In the genomic region with DNA sequence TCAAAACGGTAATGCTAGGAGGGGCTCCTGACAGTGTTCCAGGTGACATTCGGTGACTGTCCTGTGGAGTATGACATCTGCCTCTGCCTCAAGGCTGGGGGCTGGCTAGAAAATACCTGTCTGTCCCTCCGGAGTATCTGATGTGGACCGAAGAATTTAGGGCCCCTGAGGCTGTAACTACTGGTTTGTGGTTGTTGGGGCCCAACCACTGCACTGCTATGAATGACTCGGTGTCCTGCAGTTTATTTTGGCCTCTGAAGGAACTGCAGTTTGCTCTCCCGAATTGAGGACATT, we compare ENCODE assay signal across 11 cellular contexts.
DNase-seq lines count a peak whose midpoint lies in the region; ATAC-seq, FAIRE-seq and TF ChIP-seq lines count a peak whose summit lies in the region.
"Had no signal": no experiment of that assay in that cellular context is flagged by ENCODE, and none has a peak within 500 bp of the region (broad histone marks: within the 10 kb centered on the region; RNA-seq: fewer than 3 reads in every experiment).

No MANE protein-coding gene starts in this region.

- intact Hi-C loops in activated CD4-positive, alpha-beta T cell treated with anti-CD3 and anti-CD28 coated beads for 36 hours (cut with DNase I, micrococcal nuclease), result loop anchor here in 1 of 2 experiments (10.0 kb wide), 1 partner anchor 125 kb away; no protein-coding TSS in a partner anchor
- intact Hi-C loops in A673 (cut with micrococcal nuclease; ENCODE audit: unreplicated experiment), result no loop called here

- no peaks in the 10 kb centered on the region for H3K9me3 Mint-ChIP-seq in activated CD4-positive, alpha-beta T cell treated with anti-CD3 and anti-CD28 coated beads for 36 hours (ENCODE audit: low read depth)
- H3K9me3 Mint-ChIP-seq in WTC11 (no peaks in the 10 kb centered on the region), endothelial cell (ENCODE audit: unreplicated experiment) (no peaks in the 10 kb centered on the region), progenitor cell of endocrine pancreas (ENCODE audit: low read depth) (no peaks in the 10 kb centered on the region)

- H3K4me3 Mint-ChIP-seq in activated CD4-positive, alpha-beta T cell treated with anti-CD3 and anti-CD28 coated beads for 36 hours, result peak overlapping the region; percentile 80
- H3K4me3 Mint-ChIP-seq in WTC11 (peak overlapping the region; percentile 81), endothelial cell (ENCODE audit: unreplicated experiment) (peak overlapping the region; percentile 89), progenitor cell of endocrine pancreas (ENCODE audit: low read depth) (peak overlapping the region; percentile 90)

- POLR2A ChIA-PET in activated CD4-positive, alpha-beta T cell treated with anti-CD3 and anti-CD28 coated beads for 36 hours (lab: Charles Lee), result no interaction called here
- POLR2A ChIA-PET in WTC11 (lab: Charles Lee), result interaction anchor here (0.6 to 1.0 kb wide), 2 partner anchors 14 to 385 kb away, joined by 3 read pairs; no protein-coding TSS in a partner anchor
- POLR2A ChIA-PET in A673 (lab: Charles Lee; ENCODE audit: low non-redundant PET), result no interaction called here

- no peak overlapping the region for H3K4me3 ChIP-seq in A673 (ENCODE audit: low read depth, low read length, poor library complexity, severe bottlenecking)

- H3K27ac Mint-ChIP-seq in activated CD4-positive, alpha-beta T cell treated with anti-CD3 and anti-CD28 coated beads for 36 hours, result no peak overlapping the region
- no peak overlapping the region for H3K27ac Mint-ChIP-seq in WTC11
- H3K27ac Mint-ChIP-seq in endothelial cell (ENCODE audit: unreplicated experiment), result peak overlapping the region; percentile 2
- peak overlapping the region; percentile 95 for H3K27ac Mint-ChIP-seq in progenitor cell of endocrine pancreas

- no peak for TF ChIP-seq POLR2A in H54 (IDR thresholded peaks at IDR 0.05; ENCODE audit: low read depth, low read length)

- peak; percentile 7 for ATAC-seq in activated CD4-positive, alpha-beta T cell treated with anti-CD3 and anti-CD28 coated beads for 36 hours
- ATAC-seq in WTC11, result no peak

- no TSS peak for BruUV-seq in A673 (replicated peaks; lab: Mats Ljungman, UMichigan)

- CTCF ChIA-PET in activated CD4-positive, alpha-beta T cell treated with anti-CD3 and anti-CD28 coated beads for 36 hours (lab: Charles Lee), result interaction anchor here (0.6 kb wide), 1 partner anchor 32 kb away, joined by 3 read pairs; no protein-coding TSS in a partner anchor
- CTCF ChIA-PET in WTC11 (lab: Charles Lee) (interaction anchor here (1.8 kb wide), 1 partner anchor 52 kb away, joined by 5 read pairs; no protein-coding TSS in a partner anchor), A673 (lab: Charles Lee) (no interaction called here)

- H3K9me3 ChIP-seq in A673 (ENCODE audit: low read depth, low read length, poor library complexity, severe bottlenecking), result no peaks in the 10 kb centered on the region
- H3K9me3 ChIP-seq: heart right ventricle had no signal

- H3K36me3 Mint-ChIP-seq in activated CD4-positive, alpha-beta T cell treated with anti-CD3 and anti-CD28 coated beads for 36 hours (ENCODE audit: low read depth), result no peaks in the 10 kb centered on the region
- H3K36me3 Mint-ChIP-seq in WTC11 (no peaks in the 10 kb centered on the region), endothelial cell (ENCODE audit: low read depth, unreplicated experiment) (no peaks in the 10 kb centered on the region), progenitor cell of endocrine pancreas (ENCODE audit: insufficient read depth) (no peaks in the 10 kb centered on the region)

- H3K4me1 Mint-ChIP-seq in activated CD4-positive, alpha-beta T cell treated with anti-CD3 and anti-CD28 coated beads for 36 hours, result peaks cover 18% of the 10 kb centered on the region
- peaks cover 23% of the 10 kb centered on the region for H3K4me1 Mint-ChIP-seq in WTC11
- H3K4me1 Mint-ChIP-seq in endothelial cell (ENCODE audit: unreplicated experiment), result peaks cover 18% of the 10 kb centered on the region
- H3K4me1 Mint-ChIP-seq in progenitor cell of endocrine pancreas (ENCODE audit: low read depth), result peaks cover 20% of the 10 kb centered on the region

- no peaks in the 10 kb centered on the region for H3K36me3 ChIP-seq in A673 (ENCODE audit: insufficient read depth, low read length, poor library complexity, severe bottlenecking)
- H3K36me3 ChIP-seq: heart right ventricle had no signal

- DNase-seq in activated CD4-positive, alpha-beta T cell treated with anti-CD3 and anti-CD28 coated beads for 36 hours, result peak; percentile 9
- DNase-seq in activated CD4-positive, alpha-beta T cell treated with anti-CD3 and anti-CD28 coated beads for 1 hour, result no peak
- no peak for DNase-seq in WTC11 (ENCODE audit: low spot score)
- no peak for DNase-seq in endothelial cell (ENCODE audit: low spot score)
- DNase-seq in progenitor cell of endocrine pancreas (ENCODE audit: low spot score, unreplicated experiment), result no peak
- no peak for DNase-seq in H54 (ENCODE audit: insufficient read length, low spot score)
- no peak for DNase-seq in A673 (ENCODE audit: low spot score)
- no peak for DNase-seq in cerebellum (ENCODE audit: low spot score)
- DNase-seq: ACHN; heart right ventricle; NK-92 treated with Interleukin-12 subunit alpha and Interleukin-12 subunit beta, amount 100 ng/mL, for 24 hours had no signal

- H3K27me3 ChIP-seq in A673 (replicated peaks; ENCODE audit: insufficient read depth, low read depth, low read length, poor library complexity), result peaks cover 52% of the 10 kb centered on the region

- peaks cover 37% of the 10 kb centered on the region for H3K27me3 Mint-ChIP-seq in activated CD4-positive, alpha-beta T cell treated with anti-CD3 and anti-CD28 coated beads for 36 hours
- H3K27me3 Mint-ChIP-seq in WTC11 (ENCODE audit: low read depth) (peaks cover 16% of the 10 kb centered on the region), endothelial cell (ENCODE audit: unreplicated experiment) (peaks cover 15% of the 10 kb centered on the region), progenitor cell of endocrine pancreas (peaks cover 9% of the 10 kb centered on the region)

- no peaks in the 10 kb centered on the region for H3K4me1 ChIP-seq in A673 (ENCODE audit: insufficient read depth, low read length, poor library complexity, severe bottlenecking)

- TF ChIP-seq CTCF in WTC11 (IDR thresholded peaks at IDR 0.05) (no peak), endothelial cell (IDR thresholded peaks at IDR 0.05; ENCODE audit: unreplicated experiment) (no peak), progenitor cell of endocrine pancreas (IDR thresholded peaks at IDR 0.05; ENCODE audit: unreplicated experiment) (no peak), A673 (conservative IDR thresholded peaks at IDR 0.05; ENCODE audit: low read depth, low read length) (no peak)

- FAIRE-seq in H54 (lab: Jason Lieb, UNC), result no peak

- H3K27ac ChIP-seq in A673 (ENCODE audit: low read depth, low read length, poor library complexity, severe bottlenecking), result no peak overlapping the region
- H3K27ac ChIP-seq: heart right ventricle had no signal

TF ChIP-seq in WTC11, 78 proteins besides CTCF, POLR2A, EP300 and RAD21 (continues in another document):
- TF ChIP-seq, protein P1, sequence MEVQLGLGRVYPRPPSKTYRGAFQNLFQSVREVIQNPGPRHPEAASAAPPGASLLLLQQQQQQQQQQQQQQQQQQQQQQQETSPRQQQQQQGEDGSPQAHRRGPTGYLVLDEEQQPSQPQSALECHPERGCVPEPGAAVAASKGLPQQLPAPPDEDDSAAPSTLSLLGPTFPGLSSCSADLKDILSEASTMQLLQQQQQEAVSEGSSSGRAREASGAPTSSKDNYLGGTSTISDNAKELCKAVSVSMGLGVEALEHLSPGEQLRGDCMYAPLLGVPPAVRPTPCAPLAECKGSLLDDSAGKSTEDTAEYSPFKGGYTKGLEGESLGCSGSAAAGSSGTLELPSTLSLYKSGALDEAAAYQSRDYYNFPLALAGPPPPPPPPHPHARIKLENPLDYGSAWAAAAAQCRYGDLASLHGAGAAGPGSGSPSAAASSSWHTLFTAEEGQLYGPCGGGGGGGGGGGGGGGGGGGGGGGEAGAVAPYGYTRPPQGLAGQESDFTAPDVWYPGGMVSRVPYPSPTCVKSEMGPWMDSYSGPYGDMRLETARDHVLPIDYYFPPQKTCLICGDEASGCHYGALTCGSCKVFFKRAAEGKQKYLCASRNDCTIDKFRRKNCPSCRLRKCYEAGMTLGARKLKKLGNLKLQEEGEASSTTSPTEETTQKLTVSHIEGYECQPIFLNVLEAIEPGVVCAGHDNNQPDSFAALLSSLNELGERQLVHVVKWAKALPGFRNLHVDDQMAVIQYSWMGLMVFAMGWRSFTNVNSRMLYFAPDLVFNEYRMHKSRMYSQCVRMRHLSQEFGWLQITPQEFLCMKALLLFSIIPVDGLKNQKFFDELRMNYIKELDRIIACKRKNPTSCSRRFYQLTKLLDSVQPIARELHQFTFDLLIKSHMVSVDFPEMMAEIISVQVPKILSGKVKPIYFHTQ (CRISPR knock-in tag; IDR thresholded peaks at IDR 0.05), result no peak
- TF ChIP-seq NFATC4 (CRISPR knock-in tag; IDR thresholded peaks at IDR 0.05), result no peak
- TF ChIP-seq, protein P2, sequence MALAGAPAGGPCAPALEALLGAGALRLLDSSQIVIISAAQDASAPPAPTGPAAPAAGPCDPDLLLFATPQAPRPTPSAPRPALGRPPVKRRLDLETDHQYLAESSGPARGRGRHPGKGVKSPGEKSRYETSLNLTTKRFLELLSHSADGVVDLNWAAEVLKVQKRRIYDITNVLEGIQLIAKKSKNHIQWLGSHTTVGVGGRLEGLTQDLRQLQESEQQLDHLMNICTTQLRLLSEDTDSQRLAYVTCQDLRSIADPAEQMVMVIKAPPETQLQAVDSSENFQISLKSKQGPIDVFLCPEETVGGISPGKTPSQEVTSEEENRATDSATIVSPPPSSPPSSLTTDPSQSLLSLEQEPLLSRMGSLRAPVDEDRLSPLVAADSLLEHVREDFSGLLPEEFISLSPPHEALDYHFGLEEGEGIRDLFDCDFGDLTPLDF (CRISPR knock-in tag; IDR thresholded peaks at IDR 0.05), result no peak

Comparison
In these comparisons a context has a peak if more than half of its experiments do, and no peak if none do; other contexts are left out.
1. H3K27ac Mint-ChIP-seq: peak in endothelial cell (single experiment) and progenitor cell of endocrine pancreas (single experiment); none in activated CD4-positive, alpha-beta T cell treated with anti-CD3 and anti-CD28 coated beads for 36 hours (single experiment) and WTC11 (single experiment).
2. Peak in every context shown above with its lines, with median percentiles within 50 percentile points of each other: H3K4me3 Mint-ChIP-seq.